Comparison of ENCODE assay signal across 18 cellular contexts in genomic region chr17:30952645-30953393, GRCh38. TPM values are rescaled to one million over a fixed set of nuclear protein-coding genes. Genes with fewer than 3 reads are reported as not detected.
DNase-seq lines count a peak whose midpoint lies in the region; ATAC-seq, FAIRE-seq and TF ChIP-seq lines count a peak whose summit lies in the region.
"Had no signal": no experiment of that assay in that cellular context is flagged by ENCODE, and none has a peak within 500 bp of the region (broad histone marks: within the 10 kb centered on the region; RNA-seq: fewer than 3 reads in every experiment).

No MANE protein-coding gene starts in this region.

- 64 to 83% methylated on average over 9 of the region's 9 CpGs for WGBS in sigmoid colon, 2 donors

- H3K4me3 ChIP-seq in NT2/D1 (ENCODE audit: insufficient read length, low read depth) (no peak overlapping the region), sigmoid colon (no peak overlapping the region)
- H3K4me3 ChIP-seq: PC-9, prostate gland had no signal

- FAIRE-seq in GM12892 (lab: Jason Lieb, UNC) (peak; percentile 65), HTR-8/SVneo (lab: Jason Lieb, UNC) (no peak)
- FAIRE-seq: endometrium, frontal cortex, islet of Langerhans had no signal

- no peak for TF ChIP-seq POLR2A in GM12892 (IDR thresholded peaks at IDR 0.05; ENCODE audit: low read depth, low read length)
- TF ChIP-seq POLR2A in sigmoid colon (IDR thresholded peaks at IDR 0.05) = no peak

- H3K9me3 ChIP-seq in NT2/D1 (ENCODE audit: insufficient read depth, low read length) = no peaks in the 10 kb centered on the region
- H3K9me3 ChIP-seq in sigmoid colon = no peaks in the 10 kb centered on the region
- H3K9me3 ChIP-seq: BE2C, prostate gland had no signal

- no peak for TF ChIP-seq CTCF in sigmoid colon (IDR thresholded peaks at IDR 0.05)

- no peak for TF ChIP-seq EP300 in sigmoid colon (IDR thresholded peaks at IDR 0.05)

- H3K36me3 ChIP-seq in NT2/D1 (ENCODE audit: insufficient read depth, insufficient read length, low read length) (no peaks in the 10 kb centered on the region), sigmoid colon (no peaks in the 10 kb centered on the region)
- H3K36me3 ChIP-seq: BE2C, prostate gland had no signal

- H3K4me1 ChIP-seq in NT2/D1 (ENCODE audit: insufficient read depth, insufficient read length) (peaks cover 2% of the 10 kb centered on the region), sigmoid colon (peaks cover 0 to 8% (median 7%) of the 10 kb centered on the region in 4 donors)
- H3K4me1 ChIP-seq: BE2C, prostate gland had no signal

- ATAC-seq in Right ventricle myocardium superior (ENCODE audit: poor library complexity) (peak; percentile 45), GM19395 (IDR thresholded peaks at IDR 0.05; ENCODE audit: unreplicated experiment) (no peak)
- ATAC-seq: activated T-helper 17 cell treated with anti-CD3 and anti-CD28 coated beads, Interleukin-2, amount 50 U/mL, for 72 hours had no signal

- intact Hi-C loops in Right ventricle myocardium superior (cut with DNase I) (no loop called here), sigmoid colon (cut with DNase I) (no loop called here)

- DNase-seq in GM12892 (ENCODE audit: insufficient read length) = no peak
- no peak for DNase-seq in NT2/D1 (ENCODE audit: low read depth, low spot score)
- peak; percentile 62 for DNase-seq in Right ventricle myocardium superior
- peak; percentile 26 for DNase-seq in sigmoid colon
- no peak for DNase-seq in HTR-8/SVneo (ENCODE audit: insufficient read length, low spot score)
- no peak for DNase-seq in activated CD4-positive, CD25-positive, alpha-beta regulatory T cell (lab: John Stamatoyannopoulos, UW)
- no peak for DNase-seq in NCI-H187 treated with DMSO at 0.1 percent for 48 hours (lab: John Stamatoyannopoulos, UW)
- DNase-seq: BE2C, DND-41, NCI-H1092 treated with DMSO at 0.1 percent for 48 hours, NCI-H2227 treated with DMSO at 0.1 percent for 48 hours, PC-9 had no signal

- peak overlapping the region; percentile 1 to 50 (median 32) for H3K27ac ChIP-seq in sigmoid colon
- H3K27ac ChIP-seq: PC-9, prostate gland had no signal

- H3K9ac ChIP-seq in NT2/D1 (ENCODE audit: insufficient read length, low read depth) = peak overlapping the region; percentile 21

- no peaks in the 10 kb centered on the region for H3K27me3 ChIP-seq in NT2/D1 (ENCODE audit: insufficient read depth, insufficient read length)
- H3K27me3 ChIP-seq in sigmoid colon = no peaks in the 10 kb centered on the region
- H3K27me3 ChIP-seq: BE2C had no signal

RNA-seq across cellular contexts. Expression of gene RNF135, which starts 18.0 kb away (rescaled TPM):
- polyA plus RNA-seq in GM12892 (2012; ENCODE audit: missing spikeins) = 9.4 TPM
- total RNA-seq in Right ventricle myocardium superior (4.7 TPM), sigmoid colon (10 to 100 TPM; 17.9 to 25.3 (median 18.8) TPM)
- polyA plus RNA-seq in sigmoid colon = 10 to 100 TPM; 13.0 to 28.2 (median 26.1) TPM

RNA-seq across cellular contexts. Expression of gene ADAP2, which starts 31.1 kb away (rescaled TPM):
- 1.7 TPM for polyA plus RNA-seq in GM12892 (2012; ENCODE audit: missing spikeins)
- total RNA-seq in Right ventricle myocardium superior (7.6 TPM), sigmoid colon (10 to 100 TPM; 11.8 to 20.8 (median 18.4) TPM)
- polyA plus RNA-seq in sigmoid colon = 10 to 100 TPM in 1 of 3 donors, 1 to 10 TPM in 2; 9.0 to 15.0 (median 9.9) TPM

RNA-seq across cellular contexts. Expression of gene TEFM, which starts 46.8 kb away (rescaled TPM):
- polyA plus RNA-seq in GM12892 (2012; ENCODE audit: missing spikeins) = 21.5 TPM
- 10.2 TPM for total RNA-seq in Right ventricle myocardium superior
- total RNA-seq in sigmoid colon = 10 to 100 TPM in 2 of 4 donors, 1 to 10 TPM in 2; 6.9 to 12.3 (median 10.7) TPM
- polyA plus RNA-seq in sigmoid colon = 10 to 100 TPM; 13.2 to 18.7 (median 14.3) TPM

Comparison
In these comparisons a context has a peak if more than half of its experiments do, and no peak if none do; other contexts are left out.
1. DNase-seq: peak in Right ventricle myocardium superior (single experiment) and sigmoid colon (single experiment); none in GM12892 (single experiment), NT2/D1 (single experiment), HTR-8/SVneo (single experiment), activated CD4-positive, CD25-positive, alpha-beta regulatory T cell (0 of 4) and NCI-H187 treated with DMSO at 0.1 percent for 48 hours (single experiment).